16 cellular contexts compared by ENCODE assay signal in genomic region chr2:177721087-177721486, GRCh38.
DNase-seq lines count a peak whose midpoint lies in the region; ATAC-seq, FAIRE-seq and TF ChIP-seq lines count a peak whose summit lies in the region.
"Had no signal": no experiment of that assay in that cellular context is flagged by ENCODE, and none has a peak within 500 bp of the region (broad histone marks: within the 10 kb centered on the region; RNA-seq: fewer than 3 reads in every experiment).

No MANE protein-coding gene starts in this region.

- H3K27me3 Mint-ChIP-seq in mesothelial cell of epicardium (ENCODE audit: low read depth): no peaks in the 10 kb centered on the region

- H3K4me1 Mint-ChIP-seq in mesothelial cell of epicardium: peaks cover 67% of the 10 kb centered on the region

- H3K9me3 Mint-ChIP-seq in mesothelial cell of epicardium: no peaks in the 10 kb centered on the region
- H3K9me3 Mint-ChIP-seq: CD14-positive monocyte; CD8-positive, alpha-beta T cell; HFFc6 had no signal

- ATAC-seq in HG02759 (IDR thresholded peaks at IDR 0.05; ENCODE audit: unreplicated experiment) (no peak), HG03457 (IDR thresholded peaks at IDR 0.05; ENCODE audit: unreplicated experiment) (no peak), HG03108 (IDR thresholded peaks at IDR 0.05; ENCODE audit: unreplicated experiment) (no peak)
- ATAC-seq: CD8-positive, alpha-beta T cell had no signal

- H3K4me3 ChIP-seq in LNCaP clone FGC (ENCODE audit: low read depth, low read length): no peak overlapping the region
- H3K4me3 ChIP-seq: HAP-1 had no signal

- peak overlapping the region; percentile 87 for H3K27ac Mint-ChIP-seq in mesothelial cell of epicardium
- H3K27ac Mint-ChIP-seq: CD14-positive monocyte; CD8-positive, alpha-beta T cell; HFFc6 had no signal

- FAIRE-seq in endometrium (lab: Jason Lieb, UNC): peak; percentile 86
- FAIRE-seq: D721Med, GM19239, H1 had no signal

- peaks cover 2% of the 10 kb centered on the region for H3K36me3 Mint-ChIP-seq in mesothelial cell of epicardium
- H3K36me3 Mint-ChIP-seq: CD14-positive monocyte; CD8-positive, alpha-beta T cell had no signal

- no peak overlapping the region for H3K4me3 Mint-ChIP-seq in mesothelial cell of epicardium
- H3K4me3 Mint-ChIP-seq: CD14-positive monocyte; CD8-positive, alpha-beta T cell; HFFc6 had no signal

- DNase-seq in LNCaP clone FGC (ENCODE audit: low read depth) (peak; percentile 8), mesothelial cell of epicardium (ENCODE audit: low spot score in 2 of 2, unreplicated experiment in 2 of 2) (no peak)
- DNase-seq: CD8-positive, alpha-beta T cell; COR-L47; DMS153; GF-D8; HFFc6 had no signal

- no peak for TF ChIP-seq CTCF in LNCaP clone FGC (IDR thresholded peaks at IDR 0.05; ENCODE audit: control insufficient read depth, extremely low read depth, insufficient read depth)
- no peak for TF ChIP-seq CTCF in mesothelial cell of epicardium (IDR thresholded peaks at IDR 0.05; ENCODE audit: unreplicated experiment)
